In the genomic region with DNA sequence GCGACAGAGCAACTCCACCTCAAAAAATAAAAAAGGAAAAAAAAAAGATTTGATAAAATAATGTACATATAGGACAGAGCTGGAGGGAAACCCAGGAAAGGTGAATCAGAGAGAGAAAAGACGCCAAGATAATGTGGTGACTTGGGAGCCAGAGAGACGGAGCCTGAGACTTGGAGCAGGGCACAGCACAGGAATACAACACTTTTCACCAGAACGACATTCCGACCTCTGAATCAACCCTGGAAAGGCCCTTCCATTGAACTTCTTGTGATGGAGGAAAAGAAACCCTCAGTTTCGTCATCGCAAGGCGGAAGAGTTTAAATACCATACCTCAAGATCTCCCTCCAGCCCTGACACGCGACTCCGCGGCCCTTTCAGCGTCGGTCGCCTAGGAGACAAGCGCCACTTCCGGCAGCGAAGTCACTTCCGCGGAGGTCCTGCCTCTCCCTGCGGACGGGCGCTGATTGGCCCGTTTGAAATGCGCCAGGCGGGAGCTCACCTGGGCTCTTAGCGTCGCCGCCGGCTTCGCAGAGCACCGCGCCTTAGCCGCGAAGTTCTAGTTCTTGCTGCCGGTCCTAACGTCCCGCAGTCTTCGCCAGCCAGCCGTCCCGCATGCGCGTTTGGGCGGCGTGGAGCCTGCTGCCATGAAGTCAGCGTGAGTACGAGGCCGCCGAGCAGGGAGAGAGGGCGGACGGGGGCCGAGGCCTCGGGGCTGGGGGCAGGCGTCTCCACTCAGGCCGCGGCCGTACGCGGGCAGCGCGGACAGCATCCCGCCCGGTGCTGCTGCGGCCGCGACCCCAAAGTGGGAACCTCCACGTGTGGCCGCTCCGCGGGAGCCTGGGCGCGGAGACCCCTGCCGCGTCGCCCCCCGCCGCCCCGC, we compare ENCODE assay signal across 8 cellular contexts. TPM values are rescaled to one million over a fixed set of nuclear protein-coding genes. Genes with fewer than 3 reads are reported as not detected.
DNase-seq lines count a peak whose midpoint lies in the region; ATAC-seq and TF ChIP-seq lines count a peak whose summit lies in the region.

A gene (plus strand): TSS at position 528 of the 880 bp plus-strand sequence. CDS start 117 bp downstream, at position 645.

- peaks cover 5% of the 10 kb centered on the region for H3K27me3 ChIP-seq in CD8-positive, alpha-beta T cell (ENCODE audit: insufficient read depth, low read length)
- H3K27me3 ChIP-seq in effector memory CD4-positive, alpha-beta T cell (replicated peaks; ENCODE audit: control insufficient read depth, insufficient read depth, low read length, poor library complexity, severe bottlenecking): peaks cover 8% of the 10 kb centered on the region

- no peaks in the 10 kb centered on the region for H3K9me3 Mint-ChIP-seq in CD8-positive, alpha-beta T cell

- no peaks in the 10 kb centered on the region for H3K36me3 ChIP-seq in CD8-positive, alpha-beta T cell (ENCODE audit: insufficient read depth, low read length)
- no peaks in the 10 kb centered on the region for H3K36me3 ChIP-seq in effector memory CD4-positive, alpha-beta T cell (ENCODE audit: control insufficient read depth, insufficient read depth, low read length)

- CTCF ChIA-PET in CD8-positive, alpha-beta T cell (lab: Charles Lee): interaction anchor here (1.3 kb wide), 1 partner anchor 355 kb away, joined by 3 read pairs; no protein-coding TSS in a partner anchor

- H3K4me1 Mint-ChIP-seq in CD8-positive, alpha-beta T cell (ENCODE audit: low read depth): peaks cover 15% of the 10 kb centered on the region

- ATAC-seq in CD8-positive, alpha-beta T cell: peak; percentile 98
- ATAC-seq in GM19463 (IDR thresholded peaks at IDR 0.05; ENCODE audit: unreplicated experiment): peak; percentile 96

- no peak for TF ChIP-seq CTCF in CD8-positive, alpha-beta T cell (IDR thresholded peaks at IDR 0.05)

- peaks cover 7% of the 10 kb centered on the region for H3K4me1 ChIP-seq in CD8-positive, alpha-beta T cell (ENCODE audit: insufficient read depth, low read length)
- H3K4me1 ChIP-seq in effector memory CD4-positive, alpha-beta T cell (ENCODE audit: control insufficient read depth, insufficient read depth, low read length, poor library complexity, severe bottlenecking): peaks cover 9% of the 10 kb centered on the region

- H3K9me3 ChIP-seq in CD8-positive, alpha-beta T cell (ENCODE audit: low read length): no peaks in the 10 kb centered on the region
- no peaks in the 10 kb centered on the region for H3K9me3 ChIP-seq in effector memory CD4-positive, alpha-beta T cell (ENCODE audit: control insufficient read depth, low read length)

- H3K27ac Mint-ChIP-seq in CD8-positive, alpha-beta T cell: no peak within 1 kb of the TSS

- POLR2A ChIA-PET in CD8-positive, alpha-beta T cell (lab: Charles Lee): interaction anchor here (1.4 kb wide), 1 partner anchor 38 kb away, joined by 10 read pairs; a partner anchor contains a TSS

- peaks cover 21% of the 10 kb centered on the region for H3K27me3 Mint-ChIP-seq in CD8-positive, alpha-beta T cell (ENCODE audit: low read depth)

- H3K27ac ChIP-seq in CD8-positive, alpha-beta T cell (ENCODE audit: low read depth, low read length): no peak within 1 kb of the TSS
- no peak within 1 kb of the TSS for H3K27ac ChIP-seq in effector memory CD4-positive, alpha-beta T cell (ENCODE audit: insufficient read depth, low read length, poor library complexity, severe bottlenecking)

- H3K4me3 Mint-ChIP-seq in CD8-positive, alpha-beta T cell: peak within 1 kb of the TSS; percentile 88

- intact Hi-C loops in CD8-positive, alpha-beta T cell (cut with DNase I, micrococcal nuclease): loop anchor here (1.0 to 10.0 kb wide), 7 partner anchors 38 to 1359 kb away; a partner anchor contains a TSS

- H3K4me3 ChIP-seq in CD8-positive, alpha-beta T cell (ENCODE audit: low read depth, low read length): peak within 1 kb of the TSS; percentile 72
- peak within 1 kb of the TSS; percentile 77 for H3K4me3 ChIP-seq in effector memory CD4-positive, alpha-beta T cell (ENCODE audit: insufficient read depth, low read depth, low read length, poor library complexity, severe bottlenecking)

- H3K36me3 Mint-ChIP-seq in CD8-positive, alpha-beta T cell: no peaks in the 10 kb centered on the region

- DNase-seq in CD8-positive, alpha-beta T cell: peak; percentile 81 to 94 (median 93)
- peak; percentile 98 for DNase-seq in HPDE6-E6E7 (ENCODE audit: extremely low spot score)
- peak; percentile 52 for DNase-seq in NK-92 (lab: John Stamatoyannopoulos, UW; ENCODE audit: unreplicated experiment)
- peak; percentile 83 to 90 for DNase-seq in activated CD8-positive, alpha-beta memory T cell treated with anti-CD3 and anti-CD28 coated beads for 1 hour (ENCODE audit: extremely low read depth in 1 of 2, low read depth in 1 of 2)
- peak; percentile 87 to 91 (median 89) for DNase-seq in effector memory CD4-positive, alpha-beta T cell
- peak; percentile 92 to 94 for DNase-seq in lung microvascular endothelial cell (ENCODE audit: low read depth in 2 of 2)
- peak; percentile 83 to 89 (median 83) for DNase-seq in stimulated activated CD4-positive, alpha-beta T cell treated with anti-CD3 and anti-CD28 coated beads, TNF-alpha, amount 100 ng/mL, for 48 hours (ENCODE audit: low read depth in 3 of 3)

RNA-seq across cellular contexts. Expression of the gene that starts here (rescaled TPM):
- total RNA-seq in CD8-positive, alpha-beta T cell: under 1 TPM; 0.81 to 0.95 TPM
- total RNA-seq in lung microvascular endothelial cell: 5.4 and 11.1 TPM in 2 replicates

Comparison
In these comparisons a context has a peak if more than half of its experiments do, and no peak if none do; other contexts are left out.
1. Peak in DNase-seq, ATAC-seq and H3K4me3 ChIP-seq in CD8-positive, alpha-beta T cell; RNA of the gene not detected or under 1 TPM.